In genomic region chrX:129737921-129738320, GRCh38 we compare ENCODE assay signal across 10 cellular contexts. TPM values are rescaled to one million over a fixed set of nuclear protein-coding genes. Genes with fewer than 3 reads are reported as not detected.
DNase-seq lines count a peak whose midpoint lies in the region; ATAC-seq and TF ChIP-seq lines count a peak whose summit lies in the region.
"Had no signal": no experiment of that assay in that cellular context is flagged by ENCODE, and none has a peak within 500 bp of the region (broad histone marks: within the 10 kb centered on the region; RNA-seq: fewer than 3 reads in every experiment).

No MANE protein-coding gene starts in this region.

- H3K4me3 ChIP-seq in PC-9, result no peak overlapping the region
- no peak overlapping the region for H3K4me3 ChIP-seq in foreskin fibroblast (ENCODE audit: low read depth in 1 of 2, low read length in 2 of 2)
- no peak overlapping the region for H3K4me3 ChIP-seq in skeletal muscle tissue (ENCODE audit: low read length in 3 of 3)
- no peak overlapping the region for H3K4me3 ChIP-seq in CD8-positive, alpha-beta memory T cell (ENCODE audit: low read length)
- H3K4me3 ChIP-seq: heart left ventricle had no signal

- TF ChIP-seq CTCF in PC-9 (conservative IDR thresholded peaks at IDR 0.05) (no peak), foreskin fibroblast (IDR thresholded peaks at IDR 0.05; ENCODE audit: low read depth, low read length) (no peak)

- 0 out of 2 replicates have a peak overlapping the region, but pooled peaks have one; percentile 1 for H2AFZ ChIP-seq in PC-9

- H3K9me2 ChIP-seq in PC-9 (ENCODE audit: insufficient read depth), result no peaks in the 10 kb centered on the region

- H3K27me3 ChIP-seq in PC-9 (ENCODE audit: insufficient read depth, low read depth), result peaks cover 5% of the 10 kb centered on the region; the same call in 1 of the 2 replicates
- peaks cover 0 to 4% (median 0%) of the 10 kb centered on the region in 3 donors for H3K27me3 ChIP-seq in skeletal muscle tissue (ENCODE audit: control insufficient read depth in 3 of 3, insufficient read depth in 3 of 3, low read length in 3 of 3)
- H3K27me3 ChIP-seq in CD8-positive, alpha-beta memory T cell (ENCODE audit: insufficient read depth, low read length, poor library complexity, severe bottlenecking), result no peaks in the 10 kb centered on the region

- peaks cover 7% of the 10 kb centered on the region; the same call in 1 of the 2 replicates for H3F3A ChIP-seq in PC-9 (ENCODE audit: insufficient read depth, low read depth)

- H3K9me3 Mint-ChIP-seq in CD8-positive, alpha-beta memory T cell, result no peaks in the 10 kb centered on the region
- H3K9me3 Mint-ChIP-seq: stimulated activated naive CD8-positive, alpha-beta T cell treated with anti-CD3 and anti-CD28 coated beads, Interleukin-15, Interleukin-2, amounts not matched to agents 100 ng/mL and 50 ng/mL, for 24 hours had no signal

- no TSS peak for BruUV-seq in PC-9 (replicated peaks; lab: Mats Ljungman, UMichigan)

- no peaks in the 10 kb centered on the region for H3K79me2 ChIP-seq in PC-9 (ENCODE audit: low read depth)

- H4K20me1 ChIP-seq in PC-9 (ENCODE audit: insufficient read depth), result no peaks in the 10 kb centered on the region

- no peak overlapping the region for H3K9ac ChIP-seq in skeletal muscle tissue (ENCODE audit: low read depth in 1 of 3, low read length in 3 of 3)

- DNase-seq in PC-9 (peak in 1 of 2 experiments; percentile 7), foreskin fibroblast (peak; percentile 46 to 69), DMS 273 (lab: John Stamatoyannopoulos, UW; ENCODE audit: unreplicated experiment) (no peak), NCI-H526 treated with DMSO at 0.1 percent for 48 hours (lab: John Stamatoyannopoulos, UW) (no peak)
- DNase-seq in CD8-positive, alpha-beta memory T cell, result no peak

- intact Hi-C loops in PC-9 (cut with micrococcal nuclease; ENCODE audit: unreplicated experiment), result no loop called here

- no peak overlapping the region for H3K4me3 Mint-ChIP-seq in CD8-positive, alpha-beta memory T cell
- H3K4me3 Mint-ChIP-seq: activated naive CD8-positive, alpha-beta T cell; stimulated activated naive CD8-positive, alpha-beta T cell treated with anti-CD3 and anti-CD28 coated beads, Interleukin-15, Interleukin-2, amounts not matched to agents 100 ng/mL and 50 ng/mL, for 24 hours had no signal

- H3K4me1 ChIP-seq in PC-9 (replicated peaks; ENCODE audit: insufficient read depth) (peaks cover 17% of the 10 kb centered on the region), skeletal muscle tissue (ENCODE audit: control insufficient read depth in 3 of 3, insufficient read depth in 3 of 3, low read length in 3 of 3) (peaks cover 0 to 4% (median 0%) of the 10 kb centered on the region in 3 donors)
- H3K4me1 ChIP-seq in CD8-positive, alpha-beta memory T cell (ENCODE audit: insufficient read depth, low read length), result peaks cover 21% of the 10 kb centered on the region

- H3K9me3 ChIP-seq in PC-9 (ENCODE audit: insufficient read depth, low read depth) (no peaks in the 10 kb centered on the region), skeletal muscle tissue (ENCODE audit: control insufficient read depth in 3 of 3, low read length in 3 of 3) (no peaks in the 10 kb centered on the region)
- H3K9me3 ChIP-seq in CD8-positive, alpha-beta memory T cell (ENCODE audit: low read length), result no peaks in the 10 kb centered on the region
- H3K9me3 ChIP-seq: heart left ventricle had no signal

- no peak overlapping the region for H3K27ac ChIP-seq in PC-9
- H3K27ac ChIP-seq in skeletal muscle tissue (ENCODE audit: low read depth, low read length), result peak overlapping the region; percentile 33
- no peak overlapping the region for H3K27ac ChIP-seq in CD8-positive, alpha-beta memory T cell (ENCODE audit: low read depth, low read length)

- H3K4me1 Mint-ChIP-seq in CD8-positive, alpha-beta memory T cell, result peaks cover 19 to 27% (median 20%) of the 10 kb centered on the region in 3 donors

- CTCF ChIA-PET in PC-9 (lab: Charles Lee), result interaction anchor here (0.5 kb wide), 1 partner anchor 81 kb away, joined by 3 read pairs; no protein-coding TSS in a partner anchor
- CTCF ChIA-PET in CD8-positive, alpha-beta memory T cell (lab: Charles Lee), result interaction anchor here (0.6 to 2.8 kb wide), 3 partner anchors 8 to 85 kb away, joined by 3 to 11 read pairs (median 5); no protein-coding TSS in a partner anchor

- peak overlapping the region; percentile 10; the same call in 1 of the 2 replicates for H3K4me2 ChIP-seq in PC-9

- no peaks in the 10 kb centered on the region for H3K36me3 Mint-ChIP-seq in CD8-positive, alpha-beta memory T cell
- H3K36me3 Mint-ChIP-seq: activated naive CD8-positive, alpha-beta T cell had no signal

- ATAC-seq in GM21390 (IDR thresholded peaks at IDR 0.05; ENCODE audit: unreplicated experiment), result peak; percentile 57

- POLR2A ChIA-PET in PC-9 (lab: Charles Lee; ENCODE audit: unreplicated experiment), result interaction anchor here (0.6 kb wide), 1 partner anchor 215 kb away, joined by 4 read pairs; no protein-coding TSS in a partner anchor
- POLR2A ChIA-PET in CD8-positive, alpha-beta memory T cell (lab: Charles Lee), result no interaction called here

- peak overlapping the region in 4 of 8 donors; percentile 19 to 87 (median 50) for H3K27ac Mint-ChIP-seq in CD8-positive, alpha-beta memory T cell
- H3K27ac Mint-ChIP-seq: activated naive CD8-positive, alpha-beta T cell; stimulated activated naive CD8-positive, alpha-beta T cell treated with anti-CD3 and anti-CD28 coated beads, Interleukin-15, Interleukin-2, amounts not matched to agents 100 ng/mL and 50 ng/mL, for 24 hours had no signal

- H3K36me3 ChIP-seq in PC-9 (ENCODE audit: low read depth), result no peaks in the 10 kb centered on the region
- H3K36me3 ChIP-seq in skeletal muscle tissue (ENCODE audit: control insufficient read depth in 3 of 3, insufficient read depth in 3 of 3, low read length in 3 of 3), result no peaks in the 10 kb centered on the region
- no peaks in the 10 kb centered on the region for H3K36me3 ChIP-seq in CD8-positive, alpha-beta memory T cell (ENCODE audit: insufficient read depth, low read length)
- H3K36me3 ChIP-seq: heart left ventricle had no signal

- peaks cover 0 to 4% of the 10 kb centered on the region in 2 donors for H3K27me3 Mint-ChIP-seq in CD8-positive, alpha-beta memory T cell
- H3K27me3 Mint-ChIP-seq: activated naive CD8-positive, alpha-beta T cell; stimulated activated naive CD8-positive, alpha-beta T cell treated with anti-CD3 and anti-CD28 coated beads, Interleukin-15, Interleukin-2, amounts not matched to agents 100 ng/mL and 50 ng/mL, for 24 hours had no signal

RNA-seq across cellular contexts. Expression of gene XPNPEP2, which starts 0.9 kb away (rescaled TPM):
- not detected in 2 replicates for total RNA-seq in PC-9 (2021)
- 3.7 TPM for total RNA-seq in skeletal muscle tissue
- total RNA-seq in CD8-positive, alpha-beta memory T cell, result under 1 TPM; 0.28 to 0.29 TPM
- 1.2 TPM for polyA plus RNA-seq in CD8-positive, alpha-beta memory T cell

RNA-seq across cellular contexts. Expression of gene SASH3, which starts 41.8 kb away (rescaled TPM):
- not detected in 2 replicates for total RNA-seq in PC-9 (2021)
- total RNA-seq in skeletal muscle tissue, result 2.6 TPM
- total RNA-seq in CD8-positive, alpha-beta memory T cell, result 100 to 1,000 TPM; 140 to 147 TPM
- polyA plus RNA-seq in CD8-positive, alpha-beta memory T cell, result 296 TPM

Comparison
In these comparisons a context has a peak if more than half of its experiments do, and no peak if none do; other contexts are left out.
1. DNase-seq: peak in foreskin fibroblast (2 of 2); none in DMS 273 (single experiment), CD8-positive, alpha-beta memory T cell (0 of 5) and NCI-H526 treated with DMSO at 0.1 percent for 48 hours (single experiment).
2. RNA of gene SASH3, which starts 41.8 kb away (total RNA-seq): 140 to 147 TPM in CD8-positive, alpha-beta memory T cell; 2.6 TPM in skeletal muscle tissue (single experiment) and not detected in PC-9; every median in the first group is over 10 times any median in the second.